ENCODE assay signal across 8 cellular contexts in the genomic region with DNA sequence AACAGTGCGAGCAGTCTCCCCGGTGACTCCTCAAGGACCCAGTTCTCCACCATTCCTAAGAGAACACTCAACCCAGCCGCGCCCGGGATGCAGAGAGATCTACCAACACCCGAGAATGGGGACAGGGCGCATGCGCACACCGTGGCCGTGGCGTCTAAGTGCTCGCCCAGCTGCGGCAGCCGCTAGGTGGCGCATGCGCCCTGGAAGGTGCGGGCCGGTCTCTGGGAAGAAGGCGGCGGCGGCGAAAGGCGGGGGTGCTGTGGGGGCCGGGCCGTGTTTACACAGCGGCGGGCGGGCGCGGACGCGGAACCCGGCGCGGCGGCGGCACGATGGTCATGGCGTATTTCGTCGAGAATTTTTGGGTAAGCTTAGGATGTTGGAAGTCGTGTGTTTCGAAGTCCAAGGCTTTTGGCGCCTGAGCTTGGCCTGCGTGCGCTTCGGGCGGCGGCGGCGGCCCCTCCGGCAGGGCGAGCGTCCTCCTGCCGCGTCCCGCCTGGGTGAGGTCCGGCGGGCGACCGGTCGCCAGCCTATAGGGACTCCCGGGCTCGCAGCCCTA. TPM values are rescaled to one million over a fixed set of nuclear protein-coding genes. Genes with fewer than 3 reads are reported as not detected.
A peak's percentile ranks its signal among the peaks of the same experiment; 100 is the strongest.
DNase-seq lines count a peak whose midpoint lies in the region; ATAC-seq and TF ChIP-seq lines count a peak whose summit lies in the region.

FCHO2 (plus strand) TSS at position 274 of the 556 bp plus-strand sequence; CDS start at position 330, 56 bp downstream.

- peaks cover 33% of the 10 kb centered on the region; the same call in 1 of the 2 replicates for H4K20me1 ChIP-seq in BLaER1

- no peaks in the 10 kb centered on the region for H3K36me3 Mint-ChIP-seq in activated CD4-positive, alpha-beta T cell treated with anti-CD3 and anti-CD28 coated beads, Interleukin-2, amount 10 ng/mL, durations not matched to agents 24 days and 14 days (ENCODE audit: low read depth)

- peaks cover 60% of the 10 kb centered on the region for H3K27me3 Mint-ChIP-seq in activated CD4-positive, alpha-beta T cell treated with anti-CD3 and anti-CD28 coated beads, Interleukin-2, amount 10 ng/mL, durations not matched to agents 24 days and 14 days

- H3K27ac ChIP-seq in BLaER1 (peak within 1 kb of the TSS; percentile 64), coronary artery (peak within 1 kb of the TSS; percentile 95 to 99)

- H3K27me3 ChIP-seq in BLaER1, result peaks cover 27% of the 10 kb centered on the region

- H3K4me1 Mint-ChIP-seq in activated CD4-positive, alpha-beta T cell treated with anti-CD3 and anti-CD28 coated beads, Interleukin-2, amount 10 ng/mL, durations not matched to agents 24 days and 14 days, result peaks cover 13% of the 10 kb centered on the region

- H3K27ac Mint-ChIP-seq in activated CD4-positive, alpha-beta T cell treated with anti-CD3 and anti-CD28 coated beads, Interleukin-2, amount 10 ng/mL, durations not matched to agents 24 days and 14 days, result peak within 1 kb of the TSS; percentile 85

- DNase-seq in GM19240 (ENCODE audit: insufficient read length, low spot score) (peak; percentile 86), NCI-H524 treated with DMSO at 0.1 percent for 48 hours (lab: John Stamatoyannopoulos, UW) (peak; percentile 60), coronary artery (ENCODE audit: low spot score) (peak; percentile 97), left colon (peak; percentile 98 to 100)
- peak; percentile 98 for DNase-seq in activated CD4-positive, alpha-beta T cell treated with anti-CD3 and anti-CD28 coated beads, Interleukin-2, amount 10 ng/mL, durations not matched to agents 24 days and 14 days
- DNase-seq in stimulated activated CD4-positive, alpha-beta T cell treated with anti-CD3 and anti-CD28 coated beads, Interleukin-1b, Interleukin-23, amount 100 ng/mL, for 4 hours (ENCODE audit: low read depth in 2 of 2), result peak; percentile 97 to 98

- peaks cover 22% of the 10 kb centered on the region for H3K4me1 ChIP-seq in BLaER1

- H3K9me3 ChIP-seq in BLaER1, result no peaks in the 10 kb centered on the region

- H3K4me3 ChIP-seq in BLaER1, result peak within 1 kb of the TSS; percentile 84
- H3K4me3 ChIP-seq in coronary artery, result peak within 1 kb of the TSS; percentile 81

- TF ChIP-seq CTCF in coronary artery (IDR thresholded peaks at IDR 0.05), result peak; percentile 81

- H3K9me3 Mint-ChIP-seq in activated CD4-positive, alpha-beta T cell treated with anti-CD3 and anti-CD28 coated beads, Interleukin-2, amount 10 ng/mL, durations not matched to agents 24 days and 14 days, result no peaks in the 10 kb centered on the region

- ATAC-seq in HG03457 (IDR thresholded peaks at IDR 0.05; ENCODE audit: unreplicated experiment), result peak; percentile 89
- peak; percentile 91 for ATAC-seq in left colon

- peak within 1 kb of the TSS; percentile 93 for H3K4me2 ChIP-seq in BLaER1

- H3K9ac ChIP-seq in BLaER1, result peak within 1 kb of the TSS; percentile 76

- H3K36me3 ChIP-seq in BLaER1, result no peaks in the 10 kb centered on the region

- intact Hi-C loops in activated CD4-positive, alpha-beta T cell treated with anti-CD3 and anti-CD28 coated beads, Interleukin-2, amount 10 ng/mL, durations not matched to agents 24 days and 14 days (cut with micrococcal nuclease), result loop anchor here (1.0 to 5.0 kb wide), 6 partner anchors 107 to 491 kb away; partner anchors contain the start of genes FOXD1 and TNPO1
- intact Hi-C loops in left colon (cut with DNase I, micrococcal nuclease), result no loop called here

- H3K4me3 Mint-ChIP-seq in activated CD4-positive, alpha-beta T cell treated with anti-CD3 and anti-CD28 coated beads, Interleukin-2, amount 10 ng/mL, durations not matched to agents 24 days and 14 days, result peak within 1 kb of the TSS; percentile 90

RNA-seq across cellular contexts. Expression of gene FCHO2, which starts in this region (rescaled TPM):
- 0.33 and 1.5 TPM in 2 replicates for total RNA-seq in activated CD4-positive, alpha-beta T cell treated with anti-CD3 and anti-CD28 coated beads, Interleukin-2, amount 10 ng/mL, durations not matched to agents 24 days and 14 days
- 10 to 100 TPM; 46.6 to 47.5 TPM for total RNA-seq in left colon

Comparison
In these comparisons a context has a peak if more than half of its experiments do, and no peak if none do; other contexts are left out.
1. Peak in every context shown above with its lines: DNase-seq, ATAC-seq, H3K4me3 ChIP-seq and H3K27ac ChIP-seq.
2. RNA of gene FCHO2 (total RNA-seq): 46.6 to 47.5 TPM in left colon; 0.33 to 1.5 TPM in activated CD4-positive, alpha-beta T cell treated with anti-CD3 and anti-CD28 coated beads, Interleukin-2, amount 10 ng/mL, durations not matched to agents 24 days and 14 days; every median in the first group is over 10 times any median in the second.